ENCODE assay signal across 8 cellular contexts in the genomic region with DNA sequence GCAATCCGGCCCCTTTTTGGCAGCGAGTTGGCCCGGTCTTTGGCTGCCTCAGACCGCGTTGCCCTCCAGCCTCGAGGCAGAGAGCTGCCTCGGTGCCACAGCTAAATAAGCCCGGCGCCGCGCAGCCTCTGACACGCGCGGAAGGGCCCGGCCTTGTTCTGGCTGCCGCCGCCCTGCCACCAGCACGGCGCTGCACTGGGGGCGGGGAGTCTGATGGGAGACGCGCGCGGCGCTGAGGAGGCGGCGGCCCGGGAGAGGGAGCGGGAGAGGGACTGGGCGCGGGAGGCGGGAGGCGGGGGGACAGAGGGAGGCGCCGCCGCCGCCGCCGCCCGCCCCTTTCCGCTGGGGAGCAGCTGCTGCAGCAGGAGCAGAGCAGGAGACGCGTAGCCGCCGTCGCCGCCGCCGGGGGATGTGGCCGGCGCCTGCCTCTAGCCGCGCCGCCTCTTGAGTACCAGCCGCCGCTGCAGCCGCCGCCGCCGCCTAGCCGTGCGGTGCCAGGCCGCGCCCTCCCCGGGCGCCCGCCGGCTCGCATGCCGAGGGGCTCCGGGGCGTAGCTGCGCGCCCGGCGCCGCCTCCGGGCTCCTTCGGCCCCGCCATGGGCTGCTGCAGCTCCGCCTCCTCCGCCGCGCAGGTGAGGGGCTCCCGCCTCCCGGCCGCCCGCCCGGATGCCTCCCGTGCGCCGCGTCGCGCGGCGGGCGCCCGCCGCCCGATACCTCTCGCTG. TPM values are rescaled to one million over a fixed set of nuclear protein-coding genes. Genes with fewer than 3 reads are reported as not detected.
DNase-seq lines count a peak whose midpoint lies in the region; ATAC-seq, FAIRE-seq and TF ChIP-seq lines count a peak whose summit lies in the region.

SLC44A1 (plus strand) TSS at position 378 of the 722 bp plus-strand sequence; CDS start at position 596, 218 bp downstream.

- peaks cover 25% of the 10 kb centered on the region for H3K27me3 Mint-ChIP-seq in T-helper 17 cell

- H3K27ac ChIP-seq in right atrium auricular region: peak within 1 kb of the TSS; percentile 85

- peak within 1 kb of the TSS; percentile 89 to 93 for H3K4me3 ChIP-seq in right atrium auricular region

- no peaks in the 10 kb centered on the region for H3K36me3 ChIP-seq in right atrium auricular region

- H3K9me3 ChIP-seq in T-helper 17 cell (ENCODE audit: control insufficient read depth, low read length, poor library complexity, severe bottlenecking): no peaks in the 10 kb centered on the region
- no peaks in the 10 kb centered on the region for H3K9me3 ChIP-seq in right atrium auricular region

- H3K36me3 Mint-ChIP-seq in T-helper 17 cell (ENCODE audit: low read depth): no peaks in the 10 kb centered on the region

- H3K4me3 Mint-ChIP-seq in T-helper 17 cell: peak within 1 kb of the TSS; percentile 95

- peak in 1 of 2 donors; percentile 42 for TF ChIP-seq CTCF in right atrium auricular region (IDR thresholded peaks at IDR 0.05)

- peaks cover 21% of the 10 kb centered on the region for H3K4me1 Mint-ChIP-seq in T-helper 17 cell

- H3K27me3 ChIP-seq in right atrium auricular region: no peaks in the 10 kb centered on the region

- ATAC-seq in GM18498 (IDR thresholded peaks at IDR 0.05; ENCODE audit: unreplicated experiment) (peak; percentile 89), HG02885 (IDR thresholded peaks at IDR 0.05; ENCODE audit: poor library complexity, unreplicated experiment) (peak; percentile 88), T-helper 17 cell (peak; percentile 88)

- H3K27ac Mint-ChIP-seq in T-helper 17 cell: peak within 1 kb of the TSS; percentile 92

- FAIRE-seq in urothelium cell line (lab: Jason Lieb, UNC): peak; percentile 93

- H3K4me1 ChIP-seq in right atrium auricular region: peaks cover 0 to 46% of the 10 kb centered on the region in 2 donors

- DNase-seq in NCI-H1694 (lab: John Stamatoyannopoulos, UW) (peak; percentile 70), T-helper 17 cell (peak; percentile 87 to 92 (median 89)), anterior cingulate cortex (lab: John Stamatoyannopoulos, UW) (peak; percentile 68 to 99 (median 95)), right atrium auricular region (ENCODE audit: low spot score) (peak; percentile 96), pulmonary artery endothelial cell (ENCODE audit: low read depth, low spot score) (peak; percentile 85), urothelium cell line (ENCODE audit: low spot score) (peak; percentile 94)

RNA-seq across cellular contexts. Expression of gene SLC44A1, which starts in this region (rescaled TPM):
- 10 to 100 TPM; 11.8 to 14.9 TPM for total RNA-seq in T-helper 17 cell
- 10 to 100 TPM; 10.7 to 19.5 TPM for total RNA-seq in right atrium auricular region
- 74.9 and 79.0 TPM in 2 replicates for total RNA-seq in pulmonary artery endothelial cell

Comparison
In these comparisons a context has a peak if more than half of its experiments do, and no peak if none do; other contexts are left out.
1. Peak in every context shown above with its lines: DNase-seq, ATAC-seq, H3K4me3 ChIP-seq and H3K27ac ChIP-seq.